ENCODE assay signal across 18 cellular contexts in genomic region chr14:54490448-54490805, GRCh38. TPM values are rescaled to one million over a fixed set of nuclear protein-coding genes. Genes with fewer than 3 reads are reported as not detected.
A peak's percentile ranks its signal among the peaks of the same experiment; 100 is the strongest.
DNase-seq lines count a peak whose midpoint lies in the region; ATAC-seq, FAIRE-seq and TF ChIP-seq lines count a peak whose summit lies in the region.
"Had no signal": no experiment of that assay in that cellular context is flagged by ENCODE, and none has a peak within 500 bp of the region (broad histone marks: within the 10 kb centered on the region; RNA-seq: fewer than 3 reads in every experiment).

No MANE protein-coding gene starts in this region.

- DNase-seq in activated naive CD8-positive, alpha-beta T cell treated with anti-CD3 and anti-CD28 coated beads, Interleukin-2, amount 50 U/mL, for 24 hours = no peak
- DNase-seq in astrocyte (ENCODE audit: low read depth) (no peak), type B pancreatic cell (ENCODE audit: extremely low spot score, unreplicated experiment) (no peak), NCI-H1105 (lab: John Stamatoyannopoulos, UW) (no peak), NCI-H524 treated with DMSO at 0.1 percent for 48 hours (lab: John Stamatoyannopoulos, UW) (no peak), DMS153 (lab: John Stamatoyannopoulos, UW) (no peak)
- DNase-seq: caudate nucleus; effector memory CD8-positive, alpha-beta T cell; HFFc6; MM.1S; stimulated activated naive CD8-positive, alpha-beta T cell treated with anti-CD3 and anti-CD28 coated beads, Interleukin-15, Interleukin-2, amounts not matched to agents 100 U/mL and 50 U/mL, for 24 hours had no signal

- no peaks in the 10 kb centered on the region for H3K9me3 Mint-ChIP-seq in activated naive CD8-positive, alpha-beta T cell (ENCODE audit: low read depth)
- no peaks in the 10 kb centered on the region for H3K9me3 Mint-ChIP-seq in activated naive CD8-positive, alpha-beta T cell treated with anti-CD3 and anti-CD28 coated beads, Interleukin-2, amount 50 U/mL, for 24 hours
- no peaks in the 10 kb centered on the region for H3K9me3 Mint-ChIP-seq in astrocyte (ENCODE audit: unreplicated experiment)
- H3K9me3 Mint-ChIP-seq in type B pancreatic cell = no peaks in the 10 kb centered on the region
- H3K9me3 Mint-ChIP-seq: effector memory CD8-positive, alpha-beta T cell; HFFc6 had no signal

- peaks cover 45% of the 10 kb centered on the region for H3K4me1 Mint-ChIP-seq in activated naive CD8-positive, alpha-beta T cell (ENCODE audit: low read depth)
- peaks cover 39% of the 10 kb centered on the region for H3K4me1 Mint-ChIP-seq in activated naive CD8-positive, alpha-beta T cell treated with anti-CD3 and anti-CD28 coated beads, Interleukin-2, amount 50 U/mL, for 24 hours
- peaks cover 15% of the 10 kb centered on the region for H3K4me1 Mint-ChIP-seq in astrocyte (ENCODE audit: low read depth, unreplicated experiment)
- peaks cover 35% of the 10 kb centered on the region for H3K4me1 Mint-ChIP-seq in type B pancreatic cell (ENCODE audit: unreplicated experiment)

- FAIRE-seq in astrocyte (lab: Jason Lieb, UNC) = no peak
- FAIRE-seq: GM12878 had no signal

- peak overlapping the region; percentile 6 for H3K27ac Mint-ChIP-seq in activated naive CD8-positive, alpha-beta T cell
- H3K27ac Mint-ChIP-seq in activated naive CD8-positive, alpha-beta T cell treated with anti-CD3 and anti-CD28 coated beads, Interleukin-2, amount 50 U/mL, for 24 hours = no peak overlapping the region
- no peak overlapping the region for H3K27ac Mint-ChIP-seq in astrocyte (ENCODE audit: unreplicated experiment)
- H3K27ac Mint-ChIP-seq in type B pancreatic cell = peak overlapping the region; percentile 96

- H3K4me2 ChIP-seq in Loucy (ENCODE audit: low read depth, low read length, poor library complexity, severe bottlenecking) (peak overlapping the region; percentile 3), astrocyte (ENCODE audit: low read length) (no peak overlapping the region)

- no peaks in the 10 kb centered on the region for H3K9me2 ChIP-seq in Loucy (replicated peaks; ENCODE audit: low read depth, low read length)

- H4K20me1 ChIP-seq in Loucy (ENCODE audit: insufficient read depth, low read length, poor library complexity, severe bottlenecking) = peaks cover 13% of the 10 kb centered on the region
- peaks cover 11% of the 10 kb centered on the region for H4K20me1 ChIP-seq in astrocyte (ENCODE audit: insufficient read depth, low read length)

- no peaks in the 10 kb centered on the region for H3K36me3 Mint-ChIP-seq in activated naive CD8-positive, alpha-beta T cell
- H3K36me3 Mint-ChIP-seq in activated naive CD8-positive, alpha-beta T cell treated with anti-CD3 and anti-CD28 coated beads, Interleukin-2, amount 50 U/mL, for 24 hours (ENCODE audit: low read depth) = peaks cover 11% of the 10 kb centered on the region
- H3K36me3 Mint-ChIP-seq in astrocyte (ENCODE audit: low read depth, unreplicated experiment) (peaks cover 2% of the 10 kb centered on the region), type B pancreatic cell (peaks cover 8% of the 10 kb centered on the region)

- peaks cover 31% of the 10 kb centered on the region for H3K4me1 ChIP-seq in Loucy (ENCODE audit: insufficient read depth, low read length, poor library complexity, severe bottlenecking)
- H3K4me1 ChIP-seq in astrocyte (ENCODE audit: insufficient read depth, low read length) = peaks cover 16% of the 10 kb centered on the region

- H3K36me3 ChIP-seq in Loucy (ENCODE audit: insufficient read depth, low read length) (no peaks in the 10 kb centered on the region), astrocyte (ENCODE audit: insufficient read depth, low read length) (no peaks in the 10 kb centered on the region)

- H3K9ac ChIP-seq in Loucy (ENCODE audit: low read depth, low read length, poor library complexity, severe bottlenecking) (no peak overlapping the region), astrocyte (ENCODE audit: low read length) (no peak overlapping the region)

- H3K4me3 Mint-ChIP-seq in activated naive CD8-positive, alpha-beta T cell = peak overlapping the region; percentile 97
- no peak overlapping the region for H3K4me3 Mint-ChIP-seq in activated naive CD8-positive, alpha-beta T cell treated with anti-CD3 and anti-CD28 coated beads, Interleukin-2, amount 50 U/mL, for 24 hours
- peak overlapping the region; percentile 89 for H3K4me3 Mint-ChIP-seq in astrocyte (ENCODE audit: unreplicated experiment)
- H3K4me3 Mint-ChIP-seq in type B pancreatic cell = peak overlapping the region; percentile 86

- ATAC-seq in activated naive CD8-positive, alpha-beta T cell treated with anti-CD3 and anti-CD28 coated beads, Interleukin-2, amount 50 U/mL, for 24 hours = no peak
- ATAC-seq: activated CD4-positive, CD25-positive, alpha-beta regulatory T cell treated with anti-CD3 and anti-CD28 coated beads, Interleukin-2, amount 50 U/mL, for 24 hours; effector memory CD8-positive, alpha-beta T cell; foreskin keratinocyte; GM12878; SK-N-SH treated with all-trans-retinoic acid at 6 μM for 48 hours; stimulated activated naive CD8-positive, alpha-beta T cell treated with anti-CD3 and anti-CD28 coated beads, Interleukin-15, Interleukin-2, amounts not matched to agents 100 U/mL and 50 U/mL, for 24 hours had no signal

- H3K27ac ChIP-seq in astrocyte (ENCODE audit: low read depth, low read length) = no peak overlapping the region
- H3K27ac ChIP-seq: foreskin keratinocyte had no signal

- no peaks in the 10 kb centered on the region for H3K27me3 Mint-ChIP-seq in activated naive CD8-positive, alpha-beta T cell
- peaks cover 4% of the 10 kb centered on the region for H3K27me3 Mint-ChIP-seq in activated naive CD8-positive, alpha-beta T cell treated with anti-CD3 and anti-CD28 coated beads, Interleukin-2, amount 50 U/mL, for 24 hours
- no peaks in the 10 kb centered on the region for H3K27me3 Mint-ChIP-seq in astrocyte (ENCODE audit: low read depth, unreplicated experiment)
- no peaks in the 10 kb centered on the region for H3K27me3 Mint-ChIP-seq in type B pancreatic cell
- H3K27me3 Mint-ChIP-seq: effector memory CD8-positive, alpha-beta T cell had no signal

- H2AFZ ChIP-seq in Loucy (ENCODE audit: low read length) = no peak overlapping the region
- no peak overlapping the region for H2AFZ ChIP-seq in astrocyte (ENCODE audit: low read depth, low read length)

- H3K4me3 ChIP-seq in Loucy (ENCODE audit: low read length, poor library complexity, severe bottlenecking) = no peak overlapping the region
- H3K4me3 ChIP-seq in astrocyte (ENCODE audit: insufficient read depth, low read depth, low read length) = no peak overlapping the region
- H3K4me3 ChIP-seq: GM12878, smooth muscle cell had no signal

- H3K79me2 ChIP-seq in Loucy (ENCODE audit: insufficient read depth, low read length) (peaks cover 32% of the 10 kb centered on the region), astrocyte (ENCODE audit: insufficient read depth, low read length) (peaks cover 39% of the 10 kb centered on the region)

- TF ChIP-seq CTCF in Loucy (conservative IDR thresholded peaks at IDR 0.05; ENCODE audit: low read length) (no peak), astrocyte (IDR thresholded peaks at IDR 0.05; ENCODE audit: insufficient read depth, low read depth, low read length) (no peak), type B pancreatic cell (conservative IDR thresholded peaks at IDR 0.05) (no peak)

- H3F3A ChIP-seq in Loucy (ENCODE audit: low read depth) = no peaks in the 10 kb centered on the region; the same call in 1 of the 2 replicates

- H3K27me3 ChIP-seq in Loucy (ENCODE audit: insufficient read depth, low read length, poor library complexity, severe bottlenecking) (no peaks in the 10 kb centered on the region), astrocyte (ENCODE audit: insufficient read depth, low read length) (no peaks in the 10 kb centered on the region)
- H3K27me3 ChIP-seq: foreskin keratinocyte had no signal

- H3K9me3 ChIP-seq in Loucy (ENCODE audit: insufficient read depth, low read depth, low read length) (no peaks in the 10 kb centered on the region), astrocyte (ENCODE audit: insufficient read depth, low read depth, low read length) (no peaks in the 10 kb centered on the region)

RNA-seq across cellular contexts. Expression of gene GMFB, which starts 1.6 kb away (rescaled TPM):
- total RNA-seq in astrocyte (69.4 and 73.4 TPM in 2 replicates), type B pancreatic cell (ENCODE audit: low replicate concordance) (43.4 and 48.8 TPM in 2 replicates)

RNA-seq across cellular contexts. Expression of gene CGRRF1, which starts 19.3 kb away (rescaled TPM):
- total RNA-seq in astrocyte = 16.6 and 18.7 TPM in 2 replicates
- 12.1 and 16.7 TPM in 2 replicates for total RNA-seq in type B pancreatic cell (ENCODE audit: low replicate concordance)

RNA-seq across cellular contexts. Expression of gene CNIH1, which starts 49.3 kb away (rescaled TPM):
- total RNA-seq in astrocyte = 148 and 156 TPM in 2 replicates
- total RNA-seq in type B pancreatic cell (ENCODE audit: low replicate concordance) = 111 and 121 TPM in 2 replicates

Comparison
In these comparisons a context has a peak if more than half of its experiments do, and no peak if none do; other contexts are left out.
1. H3K27ac Mint-ChIP-seq: peak in activated naive CD8-positive, alpha-beta T cell (single experiment) and type B pancreatic cell (single experiment); none in activated naive CD8-positive, alpha-beta T cell treated with anti-CD3 and anti-CD28 coated beads, Interleukin-2, amount 50 U/mL, for 24 hours (single experiment) and astrocyte (single experiment).